In genomic region chr13:48975926-48976676, GRCh38 we compare ENCODE assay signal across 1 cellular context.
A peak's percentile ranks its signal among the peaks of the same experiment; 100 is the strongest.
TF ChIP-seq lines count a peak whose summit lies in the region.

No MANE protein-coding gene starts in this region.

TF ChIP-seq in K562, 482 proteins besides CTCF, POLR2A, EP300 and RAD21 (continued from another document and continues in another):
- TF ChIP-seq TFE3 (CRISPR knock-in tag; IDR thresholded peaks at IDR 0.05) (no peak), FOXA3 (CRISPR knock-in tag; conservative IDR thresholded peaks at IDR 0.05 in 1 of 2, IDR thresholded peaks at IDR 0.05 in 1 of 2) (no peak), MXD1 (CRISPR knock-in tag; IDR thresholded peaks at IDR 0.05; ENCODE audit: borderline replicate concordance, poor library complexity, severe bottlenecking) (no peak), ZFX (CRISPR knock-in tag; IDR thresholded peaks at IDR 0.05) (peak; percentile 87), YBX1 (IDR thresholded peaks at IDR 0.05) (no peak), ZBTB12 (CRISPR knock-in tag; IDR thresholded peaks at IDR 0.05) (no peak), ZNF707 (CRISPR knock-in tag; conservative IDR thresholded peaks at IDR 0.05) (no peak), RCOR1 (IDR thresholded peaks at IDR 0.05; ENCODE audit: borderline replicate concordance in 1 of 2, low read depth in 2 of 2, low read length in 2 of 2) (peak in 1 of 2 experiments; percentile 26; a peak in 1 of 4 replicates), HDAC1 (IDR thresholded peaks at IDR 0.05) (peak in 1 of 2 experiments; percentile 61; a peak in 1 of 4 replicates), ZFP30 (CRISPR knock-in tag; IDR thresholded peaks at IDR 0.05; ENCODE audit: borderline replicate concordance) (no peak), PML (IDR thresholded peaks at IDR 0.05; ENCODE audit: low read length) (peak; percentile 33; the same call in 1 of the 2 replicates), MLX (CRISPR knock-in tag; conservative IDR thresholded peaks at IDR 0.05) (no peak), PYGO2 (tag; IDR thresholded peaks at IDR 0.05) (no peak), E2F3 (CRISPR knock-in tag; IDR thresholded peaks at IDR 0.05) (no peak), PRMT5 (CRISPR knock-in tag; IDR thresholded peaks at IDR 0.05) (no peak), ZNF518B (CRISPR knock-in tag; IDR thresholded peaks at IDR 0.05) (no peak), ZNF77 (CRISPR knock-in tag; IDR thresholded peaks at IDR 0.05) (no peak), MAFG (tag; conservative IDR thresholded peaks at IDR 0.05) (no peak), TARDBP (IDR thresholded peaks at IDR 0.05) (no peak), ZNF511 (CRISPR knock-in tag; IDR thresholded peaks at IDR 0.05) (no peak), ZNF165 (CRISPR knock-in tag; IDR thresholded peaks at IDR 0.05; ENCODE audit: borderline replicate concordance) (no peak), ZNF253 (CRISPR knock-in tag; conservative IDR thresholded peaks at IDR 0.05) (no peak), SP1 (CRISPR knock-in tag; IDR thresholded peaks at IDR 0.05) (peak; percentile 56; the same call in 1 of the 2 replicates), DACH1 (IDR thresholded peaks at IDR 0.05; ENCODE audit: partially characterized antibody) (no peak), ZNF75A (CRISPR knock-in tag; IDR thresholded peaks at IDR 0.05) (no peak), BRD9 (IDR thresholded peaks at IDR 0.05; ENCODE audit: low read depth, partially characterized antibody) (no peak), ZNF395 (CRISPR knock-in tag; IDR thresholded peaks at IDR 0.05) (peak; percentile 68; the same call in 1 of the 2 replicates), HDAC3 (IDR thresholded peaks at IDR 0.05; ENCODE audit: borderline replicate concordance, partially characterized antibody) (no peak), TBP (optimal IDR thresholded peaks at IDR 0.05; ENCODE audit: low read depth, low read length) (peak; percentile 41), PBX2 (CRISPR knock-in tag; IDR thresholded peaks at IDR 0.05; ENCODE audit: low read depth) (no peak), PBX2 (tag; conservative IDR thresholded peaks at IDR 0.05; ENCODE audit: low read depth) (no peak), PRDM10 (IDR thresholded peaks at IDR 0.05; ENCODE audit: partially characterized antibody) (peak; percentile 60), NFIC (IDR thresholded peaks at IDR 0.05) (peak; percentile 70), SREBF2 (CRISPR knock-in tag; IDR thresholded peaks at IDR 0.05) (no peak)
